Comparison of ENCODE assay signal across 9 cellular contexts in genomic region chr16:4370570-4371480, GRCh38. TPM values are rescaled to one million over a fixed set of nuclear protein-coding genes. Genes with fewer than 3 reads are reported as not detected.
DNase-seq lines count a peak whose midpoint lies in the region; ATAC-seq and TF ChIP-seq lines count a peak whose summit lies in the region.
"Had no signal": no experiment of that assay in that cellular context is flagged by ENCODE, and none has a peak within 500 bp of the region (broad histone marks: within the 10 kb centered on the region; RNA-seq: fewer than 3 reads in every experiment).

No MANE protein-coding gene starts in this region.

- CTCF ChIA-PET in SK-N-SH (lab: Yijun Ruan, JAX): interaction anchor here (1.0 to 32.1 kb wide), 5 partner anchors 12 to 117 kb away, joined by 3 to 558 read pairs (median 7); no protein-coding TSS in a partner anchor

- H2AFZ ChIP-seq in SK-N-SH (ENCODE audit: low read depth): no peak overlapping the region

- no peak for ATAC-seq in SK-N-SH treated with all-trans-retinoic acid at 6 μM for 48 hours
- peak; percentile 26 for ATAC-seq in mucosa of descending colon

- TF ChIP-seq CTCF in SK-N-SH (IDR thresholded peaks at IDR 0.05): no peak
- no peak for TF ChIP-seq CTCF in dorsolateral prefrontal cortex (IDR thresholded peaks at IDR 0.05 in 54 of 56, conservative IDR thresholded peaks at IDR 0.05 in 2 of 56; ENCODE audit: low read depth in 1 of 56, partially characterized antibody in 56 of 56)
- TF ChIP-seq CTCF in mucosa of descending colon (IDR thresholded peaks at IDR 0.05): no peak

- H3K27ac ChIP-seq in SK-N-SH (ENCODE audit: low read depth in 2 of 2, low read length in 1 of 2) (peak overlapping the region; percentile 34 to 88), dorsolateral prefrontal cortex (peak overlapping the region in 55 of 59 donors; percentile 19 to 93 (median 79))

- no peaks in the 10 kb centered on the region for H3K9me2 ChIP-seq in SK-N-SH

- H4K20me1 ChIP-seq in SK-N-SH (ENCODE audit: insufficient read depth): peaks cover 21% of the 10 kb centered on the region

- no peak overlapping the region for H3K9ac ChIP-seq in SK-N-SH

- no peaks in the 10 kb centered on the region for H3K36me3 ChIP-seq in SK-N-SH (replicated peaks in 1 of 2; ENCODE audit: control insufficient read depth in 1 of 2, insufficient read depth in 2 of 2, low read length in 1 of 2)
- no peaks in the 10 kb centered on the region for H3K36me3 ChIP-seq in mucosa of descending colon (ENCODE audit: low read depth)

- WGBS in SK-N-SH (ENCODE audit: low lambda C conversion rate): 56% methylated on average over 8 of the region's 15 CpGs

- peaks cover 37% of the 10 kb centered on the region for H3K79me2 ChIP-seq in SK-N-SH (ENCODE audit: insufficient read depth)

- H3K4me3 ChIP-seq in SK-N-SH (ENCODE audit: low read depth in 2 of 2, low read length in 1 of 2) (peak overlapping the region; percentile 77 to 92; a peak in 1 of 4 replicates), dorsolateral prefrontal cortex (peak overlapping the region in 55 of 59 donors; percentile 39 to 84 (median 66)), mucosa of descending colon (no peak overlapping the region)

- no peak for TF ChIP-seq EP300 in SK-N-SH (IDR thresholded peaks at IDR 0.05; ENCODE audit: borderline replicate concordance in 1 of 2, low read depth in 1 of 2, low read length in 1 of 2)

- POLR2A ChIA-PET in SK-N-SH (lab: Yijun Ruan, JAX): interaction anchor here (0.9 to 2.0 kb wide), 5 partner anchors 9 to 32 kb away, joined by 3 to 13 read pairs (median 3); no protein-coding TSS in a partner anchor

- H3K27me3 ChIP-seq in SK-N-SH (ENCODE audit: insufficient read depth): no peaks in the 10 kb centered on the region
- no peaks in the 10 kb centered on the region for H3K27me3 ChIP-seq in dorsolateral prefrontal cortex

- H3K4me2 ChIP-seq in SK-N-SH: peak overlapping the region; percentile 91; the same call in 1 of the 2 replicates

- H3K9me3 ChIP-seq in SK-N-SH: no peaks in the 10 kb centered on the region
- H3K9me3 ChIP-seq in mucosa of descending colon: no peaks in the 10 kb centered on the region

- H3K4me1 ChIP-seq in SK-N-SH (ENCODE audit: control insufficient read depth in 1 of 2, insufficient read depth in 2 of 2, low read depth in 1 of 2, low read length in 1 of 2) (peaks cover 38 to 73% of the 10 kb centered on the region in 2 experiments), mucosa of descending colon (ENCODE audit: low read depth) (peaks cover 9% of the 10 kb centered on the region)

- DNase-seq in SK-N-SH (no peak), dorsolateral prefrontal cortex (peak in 2 of 10 donors; percentile 40 to 54), mucosa of descending colon (peak; percentile 61 to 82 (median 61)), ureter (ENCODE audit: low spot score) (peak; percentile 74), NCI-H748 treated with DMSO at 0.1 percent for 48 hours (lab: John Stamatoyannopoulos, UW) (no peak), epidermal melanocyte (ENCODE audit: insufficient read length, low spot score) (no peak), NCI-H2196 (lab: John Stamatoyannopoulos, UW; ENCODE audit: unreplicated experiment) (no peak)

- TF ChIP-seq RAD21 in SK-N-SH (IDR thresholded peaks at IDR 0.05; ENCODE audit: low read length): no peak

- peaks cover 14% of the 10 kb centered on the region for H3F3A ChIP-seq in SK-N-SH (replicated peaks; ENCODE audit: insufficient read depth)

- intact Hi-C loops in dorsolateral prefrontal cortex (cut with DNase I) (no loop called here), mucosa of descending colon (cut with DNase I, micrococcal nuclease) (no loop called here)

TF ChIP-seq in SK-N-SH, 30 proteins besides CTCF, POLR2A, EP300 and RAD21 (continues in another document):
- TF ChIP-seq RCOR1 (IDR thresholded peaks at IDR 0.05; ENCODE audit: low read length) (no peak), ZBTB33 (IDR thresholded peaks at IDR 0.05; ENCODE audit: borderline replicate concordance, low read depth) (no peak), FOXM1 (IDR thresholded peaks at IDR 0.05; ENCODE audit: low read depth) (no peak), MAX (IDR thresholded peaks at IDR 0.05; ENCODE audit: low read depth) (no peak), NFIC (IDR thresholded peaks at IDR 0.05; ENCODE audit: borderline replicate concordance) (no peak), MEF2A (IDR thresholded peaks at IDR 0.05; ENCODE audit: borderline replicate concordance, low read depth) (no peak), MXI1 (IDR thresholded peaks at IDR 0.05; ENCODE audit: low read depth, low read length) (no peak), POLR2AphosphoS5 (IDR thresholded peaks at IDR 0.05; ENCODE audit: low read depth, low read length) (no peak)

TF ChIP-seq in SK-N-SH treated with all-trans-retinoic acid at 6 μM for 48 hours, 23 proteins besides CTCF, POLR2A, EP300 and RAD21 (continues in another document):
- no peak for TF ChIP-seq CSDC2 (CRISPR knock-in tag; IDR thresholded peaks at IDR 0.05)
- no peak for TF ChIP-seq OSR1 (CRISPR knock-in tag; IDR thresholded peaks at IDR 0.05)
- no peak for TF ChIP-seq SNAI2 (CRISPR knock-in tag; IDR thresholded peaks at IDR 0.05)
- TF ChIP-seq BACH2 (CRISPR knock-in tag; IDR thresholded peaks at IDR 0.05; ENCODE audit: borderline replicate concordance): no peak
- no peak for TF ChIP-seq ZFP30 (CRISPR knock-in tag; IDR thresholded peaks at IDR 0.05)
- no peak for TF ChIP-seq CREB5 (CRISPR knock-in tag; IDR thresholded peaks at IDR 0.05; ENCODE audit: low read depth)
- no peak for TF ChIP-seq ZNF565 (CRISPR knock-in tag; conservative IDR thresholded peaks at IDR 0.05; ENCODE audit: low read depth)
- no peak for TF ChIP-seq ZC3H10 (CRISPR knock-in tag; IDR thresholded peaks at IDR 0.05)
- TF ChIP-seq POU6F1 (CRISPR knock-in tag; IDR thresholded peaks at IDR 0.05; ENCODE audit: borderline replicate concordance, low read depth): no peak
- TF ChIP-seq RARB (CRISPR knock-in tag; IDR thresholded peaks at IDR 0.05): no peak
- TF ChIP-seq GLIS3 (CRISPR knock-in tag; IDR thresholded peaks at IDR 0.05): no peak
- no peak for TF ChIP-seq PPARA (CRISPR knock-in tag; IDR thresholded peaks at IDR 0.05; ENCODE audit: borderline replicate concordance)
- TF ChIP-seq ZNF70 (CRISPR knock-in tag; IDR thresholded peaks at IDR 0.05): no peak
- TF ChIP-seq TCF4 (CRISPR knock-in tag; IDR thresholded peaks at IDR 0.05; ENCODE audit: borderline replicate concordance): no peak
- no peak for TF ChIP-seq ZFP3 (CRISPR knock-in tag; IDR thresholded peaks at IDR 0.05)

RNA-seq across cellular contexts. Expression of gene VASN, which starts 0.8 kb away (rescaled TPM):
- 11.4 and 37.4 TPM in 2 replicates for polyA plus RNA-seq in SK-N-SH (2012; rRNA removed)
- 14.5 and 28.9 TPM in 2 replicates for polyA plus RNA-seq in SK-N-SH (2012; cell fraction: cytosol; rRNA removed)
- polyA plus RNA-seq in SK-N-SH (2012; cell fraction: nucleus; rRNA removed): 42.9 and 52.9 TPM in 2 replicates
- total RNA-seq in dorsolateral prefrontal cortex (10 to 100 TPM in 84 of 120 experiments, 1 to 10 TPM in 36; 3.9 to 49.4 (median 12.1) TPM), mucosa of descending colon (1 to 10 TPM in 2 of 3 donors, under 1 TPM in 1; 0.93 to 8.4 (median 5.1) TPM), ureter (13.4 TPM)
- polyA plus RNA-seq: CD14-positive monocyte had no signal

RNA-seq across cellular contexts. Expression of gene PAM16, which starts 19.7 kb away (rescaled TPM):
- polyA plus RNA-seq in SK-N-SH (2012; rRNA removed): 96.3 and 96.4 TPM in 2 replicates
- 52.4 and 75.8 TPM in 2 replicates for polyA plus RNA-seq in SK-N-SH (2012; cell fraction: cytosol; rRNA removed)
- 95.5 and 121 TPM in 2 replicates for polyA plus RNA-seq in SK-N-SH (2012; cell fraction: nucleus; rRNA removed)
- total RNA-seq in dorsolateral prefrontal cortex: 10 to 100 TPM; 31.5 to 61.9 (median 44.6) TPM
- total RNA-seq in mucosa of descending colon: 10 to 100 TPM; 31.9 to 35.8 (median 32.6) TPM
- total RNA-seq in ureter: 58.6 TPM

RNA-seq across cellular contexts. Expression of gene CORO7, which starts 45.6 kb away (rescaled TPM):
- 21.9 and 25.8 TPM in 2 replicates for polyA plus RNA-seq in SK-N-SH (2012; rRNA removed)
- 6.6 and 7.3 TPM in 2 replicates for polyA plus RNA-seq in SK-N-SH (2012; cell fraction: cytosol; rRNA removed)
- polyA plus RNA-seq in SK-N-SH (2012; cell fraction: nucleus; rRNA removed): 166 and 305 TPM in 2 replicates
- total RNA-seq in dorsolateral prefrontal cortex (100 to 1,000 TPM in 1 of 120 experiments, 10 to 100 TPM in 119; 38.4 to 111 (median 63.7) TPM), mucosa of descending colon (10 to 100 TPM; 40.0 to 61.2 (median 49.1) TPM), ureter (43.8 TPM)

RNA-seq across cellular contexts. Expression of gene DNAJA3, which starts 54.8 kb away (rescaled TPM):
- 48.7 and 52.6 TPM in 2 replicates for polyA plus RNA-seq in SK-N-SH (2012; rRNA removed)
- polyA plus RNA-seq in SK-N-SH (2012; cell fraction: cytosol; rRNA removed): 34.6 and 46.2 TPM in 2 replicates
- 88.0 and 107 TPM in 2 replicates for polyA plus RNA-seq in SK-N-SH (2012; cell fraction: nucleus; rRNA removed)
- total RNA-seq in dorsolateral prefrontal cortex (10 to 100 TPM; 38.3 to 66.6 (median 53.2) TPM), mucosa of descending colon (10 to 100 TPM; 47.0 to 58.3 (median 54.8) TPM), ureter (73.1 TPM)

RNA-seq across cellular contexts. Expression of gene GLIS2, which starts 55.0 kb away (rescaled TPM):
- 3.3 and 6.5 TPM in 2 replicates for polyA plus RNA-seq in SK-N-SH (2012; rRNA removed)
- polyA plus RNA-seq in SK-N-SH (2012; cell fraction: cytosol; rRNA removed): 3.5 and 5.8 TPM in 2 replicates
- polyA plus RNA-seq in SK-N-SH (2012; cell fraction: nucleus; rRNA removed): 18.3 and 22.6 TPM in 2 replicates
- 10 to 100 TPM in 35 of 120 experiments, 1 to 10 TPM in 85; 5.4 to 21.8 (median 8.4) TPM for total RNA-seq in dorsolateral prefrontal cortex
- total RNA-seq in mucosa of descending colon: 10 to 100 TPM in 1 of 3 donors, 1 to 10 TPM in 2; 1.7 to 21.1 (median 2.9) TPM
- 11.7 TPM for total RNA-seq in ureter
- polyA plus RNA-seq: CD14-positive monocyte had no signal

Comparison
In these comparisons a context has a peak if more than half of its experiments do, and no peak if none do; other contexts are left out.
1. DNase-seq: peak in mucosa of descending colon (3 of 3) and ureter (single experiment); none in SK-N-SH (single experiment), NCI-H748 treated with DMSO at 0.1 percent for 48 hours (single experiment), epidermal melanocyte (single experiment) and NCI-H2196 (single experiment).